ENCODE assay signal across 19 cellular contexts in genomic region chr2:180366481-180366880, GRCh38.
A peak's percentile ranks its signal among the peaks of the same experiment; 100 is the strongest.
DNase-seq lines count a peak whose midpoint lies in the region; TF ChIP-seq lines count a peak whose summit lies in the region.
"Had no signal": no experiment of that assay in that cellular context is flagged by ENCODE, and none has a peak within 500 bp of the region (broad histone marks: within the 10 kb centered on the region; RNA-seq: fewer than 3 reads in every experiment).

No MANE protein-coding gene starts in this region.

- POLR2A ChIA-PET in BJ (lab: Charles Lee): no interaction called here

- DNase-seq in BJ (ENCODE audit: low read depth): peak; percentile 23
- DNase-seq in GM04504 (ENCODE audit: low read depth): peak; percentile 27
- peak; percentile 67 for DNase-seq in astrocyte of the cerebellum (ENCODE audit: low read depth)
- DNase-seq in smooth muscle cell of the brain vasculature (ENCODE audit: low read depth, low spot score): peak; percentile 12
- no peak for DNase-seq in activated CD4-positive, alpha-beta T cell treated with anti-CD3 and anti-CD28 coated beads, Interleukin-2, amount 50 U/mL, for 48 hours
- no peak for DNase-seq in HT-29 (ENCODE audit: low spot score)
- no peak for DNase-seq in MG63
- DNase-seq: CD8-positive, alpha-beta memory T cell; EL; GF-D8; IMR-90; NCI-H1694; NCI-H2171; NCI-H345; NCI-H524; NCI-H82; Peyer's patch had no signal

- TF ChIP-seq CTCF in BJ (IDR thresholded peaks at IDR 0.05; ENCODE audit: insufficient read depth, low read depth, low read length): no peak
- no peak for TF ChIP-seq CTCF in astrocyte of the cerebellum (IDR thresholded peaks at IDR 0.05; ENCODE audit: low read depth, low read length, missing control alignments)

- CTCF ChIA-PET in BJ (lab: Yijun Ruan, JAX): no interaction called here

- H3K4me3 ChIP-seq in BJ (ENCODE audit: low read depth, low read length) (no peak overlapping the region), astrocyte of the cerebellum (ENCODE audit: low read depth, low read length) (no peak overlapping the region), MG63 (no peak overlapping the region)
- H3K4me3 ChIP-seq: BLaER1 treated with 17β-estradiol and CSF1 and Interleukin-3, amounts not matched to agents 10 nM and 100 nM; Peyer's patch; SJSA1 had no signal

- in situ Hi-C loops in astrocyte of the cerebellum (cut with HindIII; ENCODE audit: low sequenced_read_pairs): no loop called here

- no peaks in the 10 kb centered on the region for H3K9me3 ChIP-seq in MG63
- H3K9me3 ChIP-seq: BLaER1 treated with 17β-estradiol and CSF1 and Interleukin-3, amounts not matched to agents 10 nM and 100 nM; Peyer's patch; SJSA1 had no signal

- H3K36me3 ChIP-seq in BJ (ENCODE audit: control insufficient read depth, insufficient read depth, low read length): no peaks in the 10 kb centered on the region
- no peaks in the 10 kb centered on the region for H3K36me3 ChIP-seq in MG63
- H3K36me3 ChIP-seq: BLaER1 treated with 17β-estradiol and CSF1 and Interleukin-3, amounts not matched to agents 10 nM and 100 nM; Peyer's patch; SJSA1 had no signal

- no peaks in the 10 kb centered on the region for H3K27me3 ChIP-seq in BJ (ENCODE audit: control insufficient read depth, insufficient read depth, low read length)
- no peaks in the 10 kb centered on the region for H3K27me3 ChIP-seq in MG63
- H3K27me3 ChIP-seq: BLaER1 treated with 17β-estradiol and CSF1 and Interleukin-3, amounts not matched to agents 10 nM and 100 nM; Peyer's patch; SJSA1 had no signal

Comparison
In these comparisons a context has a peak if more than half of its experiments do, and no peak if none do; other contexts are left out.
1. DNase-seq: peak in BJ (single experiment), GM04504 (single experiment), astrocyte of the cerebellum (single experiment) and smooth muscle cell of the brain vasculature (single experiment); none in activated CD4-positive, alpha-beta T cell treated with anti-CD3 and anti-CD28 coated beads, Interleukin-2, amount 50 U/mL, for 48 hours (0 of 2), HT-29 (single experiment) and MG63 (single experiment).